21 cellular contexts compared by ENCODE assay signal in genomic region chr2:175981546-175981945, GRCh38. TPM values are rescaled to one million over a fixed set of nuclear protein-coding genes. Genes with fewer than 3 reads are reported as not detected.
DNase-seq lines count a peak whose midpoint lies in the region; ATAC-seq and TF ChIP-seq lines count a peak whose summit lies in the region.
"Had no signal": no experiment of that assay in that cellular context is flagged by ENCODE, and none has a peak within 500 bp of the region (broad histone marks: within the 10 kb centered on the region; RNA-seq: fewer than 3 reads in every experiment).

No MANE protein-coding gene starts in this region.

- ATAC-seq in WTC11: peak; percentile 89
- ATAC-seq: PC-3, SK-N-SH treated with all-trans-retinoic acid at 6 μM for 48 hours had no signal

- TF ChIP-seq CTCF in WTC11 (IDR thresholded peaks at IDR 0.05) (no peak), GM20000 (IDR thresholded peaks at IDR 0.05; ENCODE audit: extremely low read depth, missing control alignments) (no peak)

- 43% methylated on average over 1 of the region's 1 CpG for WGBS in HUES64

- intact Hi-C loops in CD4-positive, alpha-beta memory T cell (cut with micrococcal nuclease): no loop called here

- POLR2A ChIA-PET in WTC11 (lab: Charles Lee): no interaction called here
- POLR2A ChIA-PET in CD4-positive, alpha-beta memory T cell (lab: Charles Lee; ENCODE audit: partially characterized antibody): no interaction called here

- peaks cover 22% of the 10 kb centered on the region for H3K4me1 ChIP-seq in HUES64 (ENCODE audit: insufficient read depth, low read length)
- H3K4me1 ChIP-seq in CD4-positive, alpha-beta memory T cell (ENCODE audit: insufficient read depth, low read length): no peaks in the 10 kb centered on the region

- H3K9me3 ChIP-seq in HUES64 (ENCODE audit: insufficient read depth, low read depth, low read length): no peaks in the 10 kb centered on the region
- H3K9me3 ChIP-seq in CD4-positive, alpha-beta memory T cell (ENCODE audit: control insufficient read depth in 1 of 2, low read length in 2 of 2): no peaks in the 10 kb centered on the region
- H3K9me3 ChIP-seq: Caco-2 had no signal

- CTCF ChIA-PET in WTC11 (lab: Charles Lee): interaction anchor here (1.0 to 1.5 kb wide), 3 partner anchors 17 to 292 kb away, joined by 3 to 6 read pairs (median 3); no protein-coding TSS in a partner anchor
- CTCF ChIA-PET in CD4-positive, alpha-beta memory T cell (lab: Charles Lee; ENCODE audit: partially characterized antibody): interaction anchor here (0.8 kb wide), 1 partner anchor 14 kb away, joined by 3 read pairs; no protein-coding TSS in a partner anchor

- peak; percentile 55 for DNase-seq in D341Med (ENCODE audit: low spot score)
- no peak for DNase-seq in WTC11 (ENCODE audit: low spot score)
- DNase-seq in iPS-NIHi11 (ENCODE audit: low spot score): peak; percentile 9
- no peak for DNase-seq in stimulated activated CD4-positive, alpha-beta T cell treated with anti-CD3 and anti-CD28 coated beads, Interleukin-15, amount 100 ng/mL, for 24 hours
- no peak for DNase-seq in CD4-positive, alpha-beta memory T cell
- DNase-seq in GM20000 (ENCODE audit: low spot score): no peak
- DNase-seq in OCI-M1 (lab: John Stamatoyannopoulos, UW): no peak
- DNase-seq: 8988T, GF-D8, GM23248, NCI-H1417, NCI-H1930, NCI-H2171, NCI-H748 treated with DMSO at 0.1 percent for 48 hours, PC-3, RPMI8226, SHP77 treated with DMSO at 0.1 percent for 48 hours had no signal

- H3K27me3 ChIP-seq in HUES64 (ENCODE audit: insufficient read depth, low read length): no peaks in the 10 kb centered on the region
- no peaks in the 10 kb centered on the region for H3K27me3 ChIP-seq in CD4-positive, alpha-beta memory T cell (ENCODE audit: insufficient read depth, low read length)

- peaks cover 7% of the 10 kb centered on the region for H3K36me3 ChIP-seq in HUES64 (ENCODE audit: insufficient read depth, low read length)
- peaks cover 4% of the 10 kb centered on the region for H3K36me3 ChIP-seq in CD4-positive, alpha-beta memory T cell (ENCODE audit: insufficient read depth, low read length)

- H3K27ac Mint-ChIP-seq in WTC11: peak overlapping the region; percentile 29; the same call in 1 of the 2 replicates
- no peak overlapping the region for H3K27ac Mint-ChIP-seq in CD4-positive, alpha-beta memory T cell

- no peak overlapping the region for H3K4me3 ChIP-seq in HUES64 (ENCODE audit: low read length)
- H3K4me3 ChIP-seq in CD4-positive, alpha-beta memory T cell (ENCODE audit: low read length in 2 of 2): no peak overlapping the region
- H3K4me3 ChIP-seq: GM23248 had no signal

- H3K4me1 Mint-ChIP-seq in WTC11: peaks cover 19% of the 10 kb centered on the region
- peaks cover 0 to 3% (median 2%) of the 10 kb centered on the region in 4 donors for H3K4me1 Mint-ChIP-seq in CD4-positive, alpha-beta memory T cell
- H3K4me1 Mint-ChIP-seq: CD14-positive monocyte had no signal

- peaks cover 5% of the 10 kb centered on the region for H3K36me3 Mint-ChIP-seq in WTC11
- H3K36me3 Mint-ChIP-seq in CD4-positive, alpha-beta memory T cell: peaks cover 45 to 60% of the 10 kb centered on the region in 2 donors

- H3K27ac ChIP-seq in HUES64 (ENCODE audit: low read depth, low read length): peak overlapping the region; percentile 70; the same call in 1 of the 2 replicates
- no peak overlapping the region for H3K27ac ChIP-seq in CD4-positive, alpha-beta memory T cell (ENCODE audit: low read depth, low read length)
- H3K27ac ChIP-seq: GM23248 had no signal

- H3K4me3 Mint-ChIP-seq in WTC11: no peak overlapping the region
- H3K4me3 Mint-ChIP-seq in CD4-positive, alpha-beta memory T cell: no peak overlapping the region
- H3K4me3 Mint-ChIP-seq: CD14-positive monocyte had no signal

- H3K9me3 Mint-ChIP-seq in WTC11: no peaks in the 10 kb centered on the region
- H3K9me3 Mint-ChIP-seq in CD4-positive, alpha-beta memory T cell: no peaks in the 10 kb centered on the region
- H3K9me3 Mint-ChIP-seq: CD14-positive monocyte had no signal

- H3K27me3 Mint-ChIP-seq in WTC11 (ENCODE audit: low read depth): no peaks in the 10 kb centered on the region; the same call in 1 of the 2 replicates
- no peaks in the 10 kb centered on the region for H3K27me3 Mint-ChIP-seq in CD4-positive, alpha-beta memory T cell

- H3K9ac ChIP-seq in HUES64 (ENCODE audit: low read depth, low read length): no peak overlapping the region
- H3K9ac ChIP-seq: GM23248 had no signal

TF ChIP-seq in WTC11, 78 proteins besides CTCF, POLR2A, EP300 and RAD21 (continues in another document):
- TF ChIP-seq SMAD4 (CRISPR knock-in tag; IDR thresholded peaks at IDR 0.05): no peak
- TF ChIP-seq GTF2I (CRISPR knock-in tag; conservative IDR thresholded peaks at IDR 0.05): no peak
- no peak for TF ChIP-seq ZNF232 (CRISPR knock-in tag; IDR thresholded peaks at IDR 0.05)
- TF ChIP-seq SMAD3 (CRISPR knock-in tag; IDR thresholded peaks at IDR 0.05; ENCODE audit: borderline replicate concordance): no peak
- TF ChIP-seq OVOL2 (CRISPR knock-in tag; IDR thresholded peaks at IDR 0.05; ENCODE audit: borderline replicate concordance): no peak
- TF ChIP-seq ETV6 (CRISPR knock-in tag; IDR thresholded peaks at IDR 0.05): no peak
- TF ChIP-seq NFATC4 (CRISPR knock-in tag; IDR thresholded peaks at IDR 0.05): no peak
- TF ChIP-seq NR2C2 (CRISPR knock-in tag; IDR thresholded peaks at IDR 0.05): no peak
- TF ChIP-seq ATF2 (CRISPR knock-in tag; IDR thresholded peaks at IDR 0.05; ENCODE audit: borderline replicate concordance, low read depth): no peak
- no peak for TF ChIP-seq USF1 (CRISPR knock-in tag; IDR thresholded peaks at IDR 0.05)
- TF ChIP-seq ZNF396 (CRISPR knock-in tag; IDR thresholded peaks at IDR 0.05; ENCODE audit: borderline replicate concordance): no peak
- TF ChIP-seq USF2 (CRISPR knock-in tag; IDR thresholded peaks at IDR 0.05): no peak
- TF ChIP-seq, protein P1, sequence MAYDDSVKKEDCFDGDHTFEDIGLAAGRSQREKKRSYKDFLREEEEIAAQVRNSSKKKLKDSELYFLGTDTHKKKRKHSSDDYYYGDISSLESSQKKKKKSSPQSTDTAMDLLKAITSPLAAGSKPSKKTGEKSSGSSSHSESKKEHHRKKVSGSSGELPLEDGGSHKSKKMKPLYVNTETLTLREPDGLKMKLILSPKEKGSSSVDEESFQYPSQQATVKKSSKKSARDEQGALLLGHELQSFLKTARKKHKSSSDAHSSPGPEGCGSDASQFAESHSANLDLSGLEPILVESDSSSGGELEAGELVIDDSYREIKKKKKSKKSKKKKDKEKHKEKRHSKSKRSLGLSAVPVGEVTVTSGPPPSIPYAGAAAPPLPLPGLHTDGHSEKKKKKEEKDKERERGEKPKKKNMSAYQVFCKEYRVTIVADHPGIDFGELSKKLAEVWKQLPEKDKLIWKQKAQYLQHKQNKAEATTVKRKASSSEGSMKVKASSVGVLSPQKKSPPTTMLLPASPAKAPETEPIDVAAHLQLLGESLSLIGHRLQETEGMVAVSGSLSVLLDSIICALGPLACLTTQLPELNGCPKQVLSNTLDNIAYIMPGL (CRISPR knock-in tag; IDR thresholded peaks at IDR 0.05): no peak
- no peak for TF ChIP-seq NR1H2 (CRISPR knock-in tag; IDR thresholded peaks at IDR 0.05)
- TF ChIP-seq PRRX2 (CRISPR knock-in tag; IDR thresholded peaks at IDR 0.05): no peak
- TF ChIP-seq RORB (CRISPR knock-in tag; IDR thresholded peaks at IDR 0.05): no peak
- TF ChIP-seq E2F1 (CRISPR knock-in tag; IDR thresholded peaks at IDR 0.05): no peak
- no peak for TF ChIP-seq ATF1 (CRISPR knock-in tag; IDR thresholded peaks at IDR 0.05)

RNA-seq across cellular contexts. Expression of gene LNPK, which starts 20.5 kb away (rescaled TPM):
- 7.0 TPM for polyA plus RNA-seq in HUES64 (2013, experiment 1 of 2)
- 10.0 TPM for polyA plus RNA-seq in HUES64 (2013, experiment 2 of 2)
- total RNA-seq in WTC11 (2021): 10.3 to 13.8 TPM (median 13.7 TPM) in 3 replicates
- total RNA-seq in CD4-positive, alpha-beta memory T cell: 10 to 100 TPM; 30.4 to 31.3 TPM
- polyA plus RNA-seq in CD4-positive, alpha-beta memory T cell: 10 to 100 TPM; 17.5 to 21.8 TPM

Comparison
In these comparisons a context has a peak if more than half of its experiments do, and no peak if none do; other contexts are left out.
1. DNase-seq: peak in D341Med (single experiment) and iPS-NIHi11 (single experiment); none in WTC11 (single experiment), stimulated activated CD4-positive, alpha-beta T cell treated with anti-CD3 and anti-CD28 coated beads, Interleukin-15, amount 100 ng/mL, for 24 hours (single experiment), CD4-positive, alpha-beta memory T cell (0 of 5), GM20000 (single experiment) and OCI-M1 (single experiment).